18 cellular contexts compared by ENCODE assay signal in genomic region chr2:37870829-37871228, GRCh38. TPM values are rescaled to one million over a fixed set of nuclear protein-coding genes. Genes with fewer than 3 reads are reported as not detected.
A peak's percentile ranks its signal among the peaks of the same experiment; 100 is the strongest.
DNase-seq lines count a peak whose midpoint lies in the region; ATAC-seq and TF ChIP-seq lines count a peak whose summit lies in the region.
"Had no signal": no experiment of that assay in that cellular context is flagged by ENCODE, and none has a peak within 500 bp of the region (broad histone marks: within the 10 kb centered on the region; RNA-seq: fewer than 3 reads in every experiment).

No MANE protein-coding gene starts in this region.

- peaks cover 2 to 7% (median 2%) of the 10 kb centered on the region in 3 donors for H3K27me3 Mint-ChIP-seq in immature natural killer cell (ENCODE audit: low read depth in 3 of 3)

- H3F3A ChIP-seq in GM23248 (ENCODE audit: insufficient read depth) = peaks cover 17% of the 10 kb centered on the region

- H3K27me3 ChIP-seq in GM23248 (replicated peaks; ENCODE audit: insufficient read depth) (no peaks in the 10 kb centered on the region), adipocyte (replicated peaks; ENCODE audit: control insufficient read depth, insufficient read depth, low read length) (no peaks in the 10 kb centered on the region)

- H2AFZ ChIP-seq in GM23248 = no peak overlapping the region
- H2AFZ ChIP-seq: parathyroid adenoma had no signal

- no peaks in the 10 kb centered on the region for H3K9me2 ChIP-seq in GM23248 (ENCODE audit: insufficient read depth)

- H3K27ac ChIP-seq in GM23248 = peak overlapping the region; percentile 79
- H3K27ac ChIP-seq: parathyroid adenoma had no signal

- H3K4me1 ChIP-seq in GM23248 (ENCODE audit: insufficient read depth) (peaks cover 32% of the 10 kb centered on the region), adipocyte (ENCODE audit: control insufficient read depth, insufficient read depth, low read length) (peaks cover 30% of the 10 kb centered on the region)
- H3K4me1 ChIP-seq: parathyroid adenoma had no signal

- ATAC-seq in GM19463 (IDR thresholded peaks at IDR 0.05; ENCODE audit: unreplicated experiment) = no peak
- ATAC-seq: Panc1, T-helper 17 cell had no signal

- H3K9me3 Mint-ChIP-seq in immature natural killer cell = peaks cover 0 to 4% (median 0%) of the 10 kb centered on the region in 6 donors
- H3K9me3 Mint-ChIP-seq: activated naive CD4-positive, alpha-beta T cell treated with anti-CD3 and anti-CD28 coated beads, Interleukin-2, amount 10 ng/mL, durations not matched to agents 7 days and 5 days; CD4-positive, CD25-positive, alpha-beta regulatory T cell had no signal

- H3K9me3 ChIP-seq in GM23248 (ENCODE audit: low read depth) (no peaks in the 10 kb centered on the region), adipocyte (ENCODE audit: control insufficient read depth, low read length) (no peaks in the 10 kb centered on the region)

- H3K4me3 Mint-ChIP-seq in immature natural killer cell = no peak overlapping the region
- H3K4me3 Mint-ChIP-seq: activated naive CD4-positive, alpha-beta T cell treated with anti-CD3 and anti-CD28 coated beads, Interleukin-2, amount 10 ng/mL, durations not matched to agents 7 days and 5 days; CD4-positive, CD25-positive, alpha-beta regulatory T cell; T-helper 17 cell had no signal

- H3K36me3 ChIP-seq in GM23248 (ENCODE audit: low read depth) (no peaks in the 10 kb centered on the region), adipocyte (ENCODE audit: control insufficient read depth, insufficient read depth, low read length, severe bottlenecking) (no peaks in the 10 kb centered on the region)

- H3K79me2 ChIP-seq in GM23248 (ENCODE audit: insufficient read depth) = no peaks in the 10 kb centered on the region
- H3K79me2 ChIP-seq: parathyroid adenoma had no signal

- H3K36me3 Mint-ChIP-seq in immature natural killer cell = no peaks in the 10 kb centered on the region
- H3K36me3 Mint-ChIP-seq: activated naive CD4-positive, alpha-beta T cell treated with anti-CD3 and anti-CD28 coated beads, Interleukin-2, amount 10 ng/mL, durations not matched to agents 7 days and 5 days; CD4-positive, CD25-positive, alpha-beta regulatory T cell had no signal

- no peak overlapping the region for H3K4me2 ChIP-seq in GM23248 (ENCODE audit: unreplicated experiment)

- H3K9ac ChIP-seq in GM23248 (no peak overlapping the region), adipocyte (ENCODE audit: low read length) (peak overlapping the region; percentile 28)
- H3K9ac ChIP-seq: parathyroid adenoma had no signal

- no peak overlapping the region for H3K27ac Mint-ChIP-seq in immature natural killer cell
- H3K27ac Mint-ChIP-seq: activated naive CD4-positive, alpha-beta T cell treated with anti-CD3 and anti-CD28 coated beads, Interleukin-2, amount 10 ng/mL, durations not matched to agents 7 days and 5 days; T-helper 17 cell had no signal

- DNase-seq in GM23248 = no peak
- peak; percentile 49 for DNase-seq in adipocyte (ENCODE audit: low read depth)
- peak; percentile 53 for DNase-seq in fibroblast of pulmonary artery (ENCODE audit: low read depth)
- DNase-seq in pulmonary artery endothelial cell (ENCODE audit: low read depth, low spot score) = peak; percentile 46
- no peak for DNase-seq in immature natural killer cell
- no peak for DNase-seq in NCI-H748 (lab: John Stamatoyannopoulos, UW; ENCODE audit: unreplicated experiment)
- DNase-seq in NCI-H146 (lab: John Stamatoyannopoulos, UW) = no peak
- DNase-seq: activated CD4-positive, alpha-beta T cell treated with anti-CD3 and anti-CD28 coated beads, Interleukin-2, amount 50 U/mL, for 1 hour; activated naive CD4-positive, alpha-beta T cell treated with anti-CD3 and anti-CD28 coated beads, Interleukin-2, amount 10 ng/mL, durations not matched to agents 7 days and 5 days; CD4-positive, CD25-positive, alpha-beta regulatory T cell; GF-D8; hippocampal formation; NCI-H1092; stimulated activated CD4-positive, alpha-beta T cell treated with anti-CD3 and anti-CD28 coated beads, Interleukin-2, amount 100 ng/mL, for 24 hours; T-helper 17 cell had no signal

- 59 to 66% methylated on average over 4 of the region's 4 CpGs for WGBS in GM23248 (ENCODE audit: low coverage in 1 of 2, low lambda C conversion rate in 2 of 2, missing lambda C conversion rate in 2 of 2), 2 experiments

- TF ChIP-seq CTCF in fibroblast of pulmonary artery (IDR thresholded peaks at IDR 0.05; ENCODE audit: low read length, missing control alignments) = no peak

- in situ Hi-C loops in GM23248 (cut with MboI) = no loop called here

- no peaks in the 10 kb centered on the region for H4K20me1 ChIP-seq in GM23248 (ENCODE audit: insufficient read depth)

- H3K4me1 Mint-ChIP-seq in immature natural killer cell = no peaks in the 10 kb centered on the region

- H3K4me3 ChIP-seq in GM23248 (no peak overlapping the region), adipocyte (ENCODE audit: low read length) (no peak overlapping the region), fibroblast of pulmonary artery (replicated peaks; ENCODE audit: low read depth, low read length) (no peak overlapping the region)

RNA-seq across cellular contexts. Expression of gene RMDN2, which starts 54.3 kb away (rescaled TPM):
- total RNA-seq in GM23248 (2014; rRNA removed; shearing (Covaris generic)) = 2.5 and 5.8 TPM in 2 replicates
- polyA plus RNA-seq in GM23248 (2016; fragmentation: Nextera tagmentation; extraction: Ambion mirVana) (9.3 and 11.1 TPM in 2 replicates), immature natural killer cell (1 to 10 TPM; 4.4 to 7.7 (median 6.3) TPM)
- total RNA-seq in pulmonary artery endothelial cell = 2.8 and 3.0 TPM in 2 replicates

Comparison
In these comparisons a context has a peak if more than half of its experiments do, and no peak if none do; other contexts are left out.
1. DNase-seq: peak in adipocyte (single experiment), fibroblast of pulmonary artery (single experiment) and pulmonary artery endothelial cell (single experiment); none in GM23248 (single experiment), immature natural killer cell (0 of 3), NCI-H748 (single experiment) and NCI-H146 (single experiment).